ENCODE assay signal across 8 cellular contexts in genomic region chr16:50210266-50211038, GRCh38. TPM values are rescaled to one million over a fixed set of nuclear protein-coding genes. Genes with fewer than 3 reads are reported as not detected.
DNase-seq lines count a peak whose midpoint lies in the region; ATAC-seq and TF ChIP-seq lines count a peak whose summit lies in the region.

No MANE protein-coding gene starts in this region.

- H3K27me3 Mint-ChIP-seq in endothelial cell (ENCODE audit: unreplicated experiment) = peaks cover 1% of the 10 kb centered on the region

- DNase-seq in GM19238 (ENCODE audit: insufficient read length, low spot score) = peak; percentile 38
- peak; percentile 74 for DNase-seq in NCI-H82 (lab: John Stamatoyannopoulos, UW)
- DNase-seq in activated CD8-positive, alpha-beta memory T cell treated with anti-CD3 and anti-CD28 coated beads, Interleukin-2, amount 50 U/mL, for 1 hour (ENCODE audit: extremely low read depth) = peak; percentile 9
- peak; percentile 63 for DNase-seq in endothelial cell (ENCODE audit: low spot score)
- DNase-seq in middle frontal gyrus (ENCODE audit: extremely low spot score, low spot score) = peak; percentile 43
- peak; percentile 5 to 12 for DNase-seq in stimulated activated CD8-positive, alpha-beta memory T cell treated with anti-CD3 and anti-CD28 coated beads, Interleukin-4, amount 100 ng/mL, for 4 hours (ENCODE audit: low read depth in 2 of 2, low spot score in 1 of 2)

- no peaks in the 10 kb centered on the region for H3K36me3 Mint-ChIP-seq in endothelial cell (ENCODE audit: low read depth, unreplicated experiment)

- peak overlapping the region; percentile 26 for H3K27ac Mint-ChIP-seq in endothelial cell (ENCODE audit: unreplicated experiment)

- ATAC-seq in HG03432 (IDR thresholded peaks at IDR 0.05; ENCODE audit: unreplicated experiment) = peak; percentile 85

- H3K9me3 Mint-ChIP-seq in endothelial cell (ENCODE audit: unreplicated experiment) = no peaks in the 10 kb centered on the region

- H3K27ac ChIP-seq in C4-2B = no peak overlapping the region; the same call in 1 of the 2 replicates

- TF ChIP-seq CTCF in C4-2B (conservative IDR thresholded peaks at IDR 0.05) = peak; percentile 78
- peak; percentile 20 for TF ChIP-seq CTCF in endothelial cell (IDR thresholded peaks at IDR 0.05; ENCODE audit: unreplicated experiment)

- peaks cover 3% of the 10 kb centered on the region for H3K4me1 Mint-ChIP-seq in endothelial cell (ENCODE audit: unreplicated experiment)

- H3K4me3 Mint-ChIP-seq in endothelial cell (ENCODE audit: unreplicated experiment) = no peak overlapping the region

RNA-seq across cellular contexts. Expression of gene ADCY7, which starts 55.9 kb away (rescaled TPM):
- total RNA-seq in endothelial cell (ENCODE audit: unreplicated experiment) = 3.2 TPM

RNA-seq across cellular contexts. Expression of gene TENT4B, which starts 57.3 kb away (rescaled TPM):
- 7.1 TPM for total RNA-seq in endothelial cell (ENCODE audit: unreplicated experiment)

Comparison
In these comparisons a context has a peak if more than half of its experiments do, and no peak if none do; other contexts are left out.
1. DNase-seq: peak in every context shown above with its lines; median percentile 74 in NCI-H82; 63 in endothelial cell; 43 in middle frontal gyrus; 38 in GM19238; 9 in activated CD8-positive, alpha-beta memory T cell treated with anti-CD3 and anti-CD28 coated beads, Interleukin-2, amount 50 U/mL, for 1 hour; 8 in stimulated activated CD8-positive, alpha-beta memory T cell treated with anti-CD3 and anti-CD28 coated beads, Interleukin-4, amount 100 ng/mL, for 4 hours.